ENCODE assay signal across 8 cellular contexts in genomic region chr7:27364344-27364758, GRCh38.
DNase-seq lines count a peak whose midpoint lies in the region; FAIRE-seq and TF ChIP-seq lines count a peak whose summit lies in the region.

No MANE protein-coding gene starts in this region.

- peak overlapping the region; percentile 89 for H2AFZ ChIP-seq in smooth muscle cell (ENCODE audit: low read depth)

- peak overlapping the region; percentile 21 for H3K9ac ChIP-seq in smooth muscle cell (ENCODE audit: low read depth)

- H3K79me2 ChIP-seq in smooth muscle cell (ENCODE audit: low read depth): no peaks in the 10 kb centered on the region

- H4K20me1 ChIP-seq in smooth muscle cell (ENCODE audit: low read depth): no peaks in the 10 kb centered on the region

- no peak for TF ChIP-seq POLR2A in H54 (IDR thresholded peaks at IDR 0.05; ENCODE audit: low read depth, low read length)

- no peaks in the 10 kb centered on the region for H3K9me3 ChIP-seq in HEK293 (ENCODE audit: control insufficient read depth, insufficient read depth, low read depth, low read length)
- H3K9me3 ChIP-seq in smooth muscle cell (replicated peaks; ENCODE audit: low read depth): no peaks in the 10 kb centered on the region

- H3F3A ChIP-seq in smooth muscle cell (ENCODE audit: low read depth): no peaks in the 10 kb centered on the region

- CTCF ChIA-PET in HEK293 (lab: Yijun Ruan, JAX): interaction anchor here (0.6 kb wide), 1 partner anchor 10 kb away, joined by 4 read pairs; no protein-coding TSS in a partner anchor

- no peak overlapping the region for H3K4me3 ChIP-seq in HEK293 (ENCODE audit: low read depth, low read length)
- H3K4me3 ChIP-seq in astrocyte of the cerebellum (ENCODE audit: low read depth, low read length): no peak overlapping the region
- peak overlapping the region; percentile 15 for H3K4me3 ChIP-seq in smooth muscle cell

- no peaks in the 10 kb centered on the region for H3K36me3 ChIP-seq in HEK293 (ENCODE audit: control insufficient read depth in 2 of 2, insufficient read depth in 1 of 2, low read length in 2 of 2)
- no peaks in the 10 kb centered on the region for H3K36me3 ChIP-seq in smooth muscle cell (ENCODE audit: low read depth)

- POLR2A ChIA-PET in HEK293 (lab: Yijun Ruan, JAX): interaction anchor here (0.6 kb wide), 1 partner anchor 130 kb away, joined by 9 read pairs; no protein-coding TSS in a partner anchor

- FAIRE-seq in H54 (lab: Jason Lieb, UNC): no peak
- FAIRE-seq in GM19239 (lab: Jason Lieb, UNC): no peak

- no peaks in the 10 kb centered on the region for H3K27me3 ChIP-seq in smooth muscle cell (ENCODE audit: low read depth)

- TF ChIP-seq CTCF in HEK293 (tag by site-specific recombination; IDR thresholded peaks at IDR 0.05) (no peak), astrocyte of the cerebellum (IDR thresholded peaks at IDR 0.05; ENCODE audit: low read depth, low read length, missing control alignments) (no peak), smooth muscle cell (IDR thresholded peaks at IDR 0.05; ENCODE audit: borderline replicate concordance, insufficient read depth, poor library complexity, severe bottlenecking) (no peak)

- in situ Hi-C loops in astrocyte of the cerebellum (cut with HindIII; ENCODE audit: low sequenced_read_pairs): no loop called here

- H3K4me1 ChIP-seq in HEK293 (ENCODE audit: control insufficient read depth, insufficient read depth, low read length): no peaks in the 10 kb centered on the region
- H3K4me1 ChIP-seq in smooth muscle cell (ENCODE audit: low read depth): peaks cover 4% of the 10 kb centered on the region

- DNase-seq in astrocyte of the cerebellum (ENCODE audit: low read depth) (peak; percentile 51), inferior parietal cortex (ENCODE audit: extremely low spot score) (peak; percentile 53), smooth muscle cell (lab: John Stamatoyannopoulos, UW; ENCODE audit: unreplicated experiment) (peak; percentile 4), Kasumi-1 (lab: John Stamatoyannopoulos, UW) (no peak), H54 (ENCODE audit: insufficient read length, low spot score) (no peak), GM19239 (ENCODE audit: insufficient read length, low spot score) (no peak)
- DNase-seq in stimulated activated CD4-positive, alpha-beta T cell treated with anti-CD3 and anti-CD28 coated beads, Interleukin-1b, Interleukin-23, amount 100 ng/mL, for 48 hours: no peak

- WGBS in smooth muscle cell (ENCODE audit: low lambda C conversion rate): 44% methylated on average over 4 of the region's 4 CpGs

- H3K4me2 ChIP-seq in smooth muscle cell: peak overlapping the region; percentile 60

- H3K27ac ChIP-seq in HEK293 (ENCODE audit: extremely low read depth, low read depth, low read length) (no peak overlapping the region), smooth muscle cell (ENCODE audit: low read depth) (peak overlapping the region; percentile 60)

TF ChIP-seq in HEK293, 187 proteins besides CTCF, POLR2A, EP300 and RAD21:
- TF ChIP-seq, protein P1, sequence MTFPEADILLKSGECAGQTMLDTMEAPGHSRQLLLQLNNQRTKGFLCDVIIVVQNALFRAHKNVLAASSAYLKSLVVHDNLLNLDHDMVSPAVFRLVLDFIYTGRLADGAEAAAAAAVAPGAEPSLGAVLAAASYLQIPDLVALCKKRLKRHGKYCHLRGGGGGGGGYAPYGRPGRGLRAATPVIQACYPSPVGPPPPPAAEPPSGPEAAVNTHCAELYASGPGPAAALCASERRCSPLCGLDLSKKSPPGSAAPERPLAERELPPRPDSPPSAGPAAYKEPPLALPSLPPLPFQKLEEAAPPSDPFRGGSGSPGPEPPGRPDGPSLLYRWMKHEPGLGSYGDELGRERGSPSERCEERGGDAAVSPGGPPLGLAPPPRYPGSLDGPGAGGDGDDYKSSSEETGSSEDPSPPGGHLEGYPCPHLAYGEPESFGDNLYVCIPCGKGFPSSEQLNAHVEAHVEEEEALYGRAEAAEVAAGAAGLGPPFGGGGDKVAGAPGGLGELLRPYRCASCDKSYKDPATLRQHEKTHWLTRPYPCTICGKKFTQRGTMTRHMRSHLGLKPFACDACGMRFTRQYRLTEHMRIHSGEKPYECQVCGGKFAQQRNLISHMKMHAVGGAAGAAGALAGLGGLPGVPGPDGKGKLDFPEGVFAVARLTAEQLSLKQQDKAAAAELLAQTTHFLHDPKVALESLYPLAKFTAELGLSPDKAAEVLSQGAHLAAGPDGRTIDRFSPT (tag by site-specific recombination; IDR thresholded peaks at IDR 0.05): no peak
- no peak for TF ChIP-seq KLF1 (tag by site-specific recombination; IDR thresholded peaks at IDR 0.05)
- TF ChIP-seq ZBTB7A (tag by site-specific recombination; IDR thresholded peaks at IDR 0.05; ENCODE audit: low read depth): no peak
- TF ChIP-seq KLF8 (tag by site-specific recombination; IDR thresholded peaks at IDR 0.05): no peak
- TF ChIP-seq, protein P2, sequence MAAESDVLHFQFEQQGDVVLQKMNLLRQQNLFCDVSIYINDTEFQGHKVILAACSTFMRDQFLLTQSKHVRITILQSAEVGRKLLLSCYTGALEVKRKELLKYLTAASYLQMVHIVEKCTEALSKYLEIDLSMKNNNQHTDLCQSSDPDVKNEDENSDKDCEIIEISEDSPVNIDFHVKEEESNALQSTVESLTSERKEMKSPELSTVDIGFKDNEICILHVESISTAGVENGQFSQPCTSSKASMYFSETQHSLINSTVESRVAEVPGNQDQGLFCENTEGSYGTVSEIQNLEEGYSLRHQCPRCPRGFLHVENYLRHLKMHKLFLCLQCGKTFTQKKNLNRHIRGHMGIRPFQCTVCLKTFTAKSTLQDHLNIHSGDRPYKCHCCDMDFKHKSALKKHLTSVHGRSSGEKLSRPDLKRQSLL (tag by site-specific recombination; IDR thresholded peaks at IDR 0.05): no peak
- TF ChIP-seq ZBTB48 (tag by site-specific recombination; IDR thresholded peaks at IDR 0.05): no peak
- 0 out of 2 replicates have a peak, but pooled peaks have one; percentile 30 for TF ChIP-seq ZNF335 (tag by site-specific recombination; conservative IDR thresholded peaks at IDR 0.05)
- no peak for TF ChIP-seq ZNF776 (tag by site-specific recombination; IDR thresholded peaks at IDR 0.05; ENCODE audit: borderline replicate concordance)
TF ChIP-seq in HEK293: peak in this region for 1.

Comparison
In these comparisons a context has a peak if more than half of its experiments do, and no peak if none do; other contexts are left out.
1. DNase-seq: peak in astrocyte of the cerebellum (single experiment), inferior parietal cortex (single experiment) and smooth muscle cell (single experiment); none in Kasumi-1 (0 of 2), H54 (single experiment), GM19239 (single experiment) and stimulated activated CD4-positive, alpha-beta T cell treated with anti-CD3 and anti-CD28 coated beads, Interleukin-1b, Interleukin-23, amount 100 ng/mL, for 48 hours (single experiment).